In the genomic region with DNA sequence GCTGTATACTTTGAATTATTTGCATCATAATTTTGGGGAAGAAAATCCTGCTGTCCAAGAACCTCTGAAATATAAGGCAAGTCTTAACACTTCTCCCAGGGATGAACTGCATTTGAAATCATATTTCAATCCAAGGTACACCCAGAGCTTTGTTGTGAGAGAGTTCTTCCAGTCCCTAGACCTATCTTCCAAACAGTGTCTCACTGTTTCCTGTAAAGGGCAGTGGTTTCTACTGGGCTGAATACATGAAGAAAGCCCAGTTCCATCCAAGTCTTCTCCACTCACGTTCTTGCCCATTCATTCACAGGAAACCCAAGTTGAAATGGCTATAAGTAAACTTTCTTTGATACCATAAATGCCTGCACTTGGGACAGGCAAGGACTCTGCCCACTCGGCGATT, we compare ENCODE assay signal across 13 cellular contexts.
DNase-seq lines count a peak whose midpoint lies in the region; ATAC-seq, FAIRE-seq and TF ChIP-seq lines count a peak whose summit lies in the region.
"Had no signal": no experiment of that assay in that cellular context is flagged by ENCODE, and none has a peak within 500 bp of the region (broad histone marks: within the 10 kb centered on the region; RNA-seq: fewer than 3 reads in every experiment).

No MANE protein-coding gene starts in this region.

- H3K36me3 ChIP-seq in GM23248 (ENCODE audit: low read depth) (no peaks in the 10 kb centered on the region), OCI-LY7 (ENCODE audit: insufficient read depth, low read length) (no peaks in the 10 kb centered on the region), trophoblast cell (ENCODE audit: control insufficient read depth in 1 of 2, insufficient read depth in 2 of 2, low read length in 2 of 2) (no peaks in the 10 kb centered on the region)
- H3K36me3 ChIP-seq: suprapubic skin had no signal

- no TSS peak for BruUV-seq in OCI-LY7 (replicated peaks; lab: Mats Ljungman, UMichigan)

- H3K23ac ChIP-seq in trophoblast cell (ENCODE audit: low read length): no peak overlapping the region

- peaks cover 5% of the 10 kb centered on the region for H3K79me1 ChIP-seq in trophoblast cell (ENCODE audit: low read length)

- DNase-seq in GM18507 (ENCODE audit: extremely low spot score, insufficient read length, low read depth) (no peak), GM23248 (no peak), OCI-LY7 (ENCODE audit: low spot score) (no peak), trophoblast cell (no peak), KG1 (lab: John Stamatoyannopoulos, UW) (no peak)
- no peak for DNase-seq in natural killer cell treated with Interleukin-12 subunit alpha and Interleukin-12 subunit beta and Interleukin-15 and Interleukin-18, amount 100 ng/mL, for 72 hours (ENCODE audit: low spot score)
- DNase-seq: activated gamma-delta T cell treated with Interleukin-2 at 50 U/mL for 16 hours, DMS79 had no signal

- intact Hi-C loops in OCI-LY7 (cut with micrococcal nuclease; ENCODE audit: unreplicated experiment): no loop called here

- H3K9me3 Mint-ChIP-seq in natural killer cell treated with Interleukin-12 subunit alpha and Interleukin-12 subunit beta and Interleukin-15 and Interleukin-18, amount 100 ng/mL, for 72 hours: no peaks in the 10 kb centered on the region

- H3K4ac ChIP-seq in trophoblast cell (ENCODE audit: low read depth, low read length): no peak overlapping the region

- H3K9me2 ChIP-seq in GM23248 (ENCODE audit: insufficient read depth) (no peaks in the 10 kb centered on the region), OCI-LY7 (ENCODE audit: insufficient read depth, low read length) (no peaks in the 10 kb centered on the region)

- no peak overlapping the region for H2BK5ac ChIP-seq in trophoblast cell (ENCODE audit: low read depth, low read length, poor library complexity)

- H3K27me3 Mint-ChIP-seq in natural killer cell treated with Interleukin-12 subunit alpha and Interleukin-12 subunit beta and Interleukin-15 and Interleukin-18, amount 100 ng/mL, for 72 hours: peaks cover 0 to 8% of the 10 kb centered on the region in 2 donors

- POLR2A ChIA-PET in OCI-LY7 (lab: Charles Lee): interaction anchor here (0.5 to 2.1 kb wide), 8 partner anchors 9 to 466 kb away, joined by 3 to 10 read pairs (median 6); no protein-coding TSS in a partner anchor

- H3F3A ChIP-seq in GM23248 (ENCODE audit: insufficient read depth): peaks cover 50% of the 10 kb centered on the region

- H3K36me3 Mint-ChIP-seq in natural killer cell treated with Interleukin-12 subunit alpha and Interleukin-12 subunit beta and Interleukin-15 and Interleukin-18, amount 100 ng/mL, for 72 hours: no peaks in the 10 kb centered on the region

- H2BK12ac ChIP-seq in trophoblast cell (ENCODE audit: low read length): no peak overlapping the region

- 4 to 6% methylated on average over 3 of the region's 3 CpGs for WGBS in GM23248 (ENCODE audit: low coverage in 1 of 2, low lambda C conversion rate in 2 of 2, missing lambda C conversion rate in 2 of 2), 2 experiments
- WGBS in trophoblast cell (ENCODE audit: extremely low coverage, insufficient coverage, insufficient read length): no CpG with 5 or more reads among the region's 3 CpGs

- no peak overlapping the region for H3K4me3 Mint-ChIP-seq in natural killer cell treated with Interleukin-12 subunit alpha and Interleukin-12 subunit beta and Interleukin-15 and Interleukin-18, amount 100 ng/mL, for 72 hours

- no peaks in the 10 kb centered on the region for H3K27me3 ChIP-seq in GM23248 (replicated peaks; ENCODE audit: insufficient read depth)
- no peaks in the 10 kb centered on the region for H3K27me3 ChIP-seq in trophoblast cell (ENCODE audit: insufficient read depth, low read length)
- H3K27me3 ChIP-seq: suprapubic skin had no signal

- no peak for ATAC-seq in natural killer cell treated with Interleukin-12 subunit alpha and Interleukin-12 subunit beta and Interleukin-15 and Interleukin-18, amount 100 ng/mL, for 72 hours
- no peak for ATAC-seq in GM18858 (IDR thresholded peaks at IDR 0.05; ENCODE audit: unreplicated experiment)
- ATAC-seq: esophagus mucosa had no signal

- H4K20me1 ChIP-seq in GM23248 (ENCODE audit: insufficient read depth): no peaks in the 10 kb centered on the region
- no peaks in the 10 kb centered on the region for H4K20me1 ChIP-seq in OCI-LY7 (ENCODE audit: insufficient read depth, low read length)

- H4K91ac ChIP-seq in trophoblast cell (ENCODE audit: low read depth, low read length): no peak overlapping the region

- H2AFZ ChIP-seq in GM23248: no peak overlapping the region
- peak overlapping the region; percentile 95; the same call in 1 of the 2 replicates for H2AFZ ChIP-seq in OCI-LY7 (ENCODE audit: low read length)
- H2AFZ ChIP-seq in trophoblast cell (ENCODE audit: insufficient read depth, low read length, poor library complexity): no peak overlapping the region

- H3K4me3 ChIP-seq in GM23248 (no peak overlapping the region), OCI-LY7 (ENCODE audit: low read depth, low read length, poor library complexity, severe bottlenecking) (no peak overlapping the region), trophoblast cell (ENCODE audit: low read depth, low read length) (no peak overlapping the region)
- H3K4me3 ChIP-seq: suprapubic skin had no signal

- no peak overlapping the region for H3K14ac ChIP-seq in trophoblast cell (ENCODE audit: low read length)

- peaks cover 0 to 7% of the 10 kb centered on the region in 2 donors for H3K4me1 Mint-ChIP-seq in natural killer cell treated with Interleukin-12 subunit alpha and Interleukin-12 subunit beta and Interleukin-15 and Interleukin-18, amount 100 ng/mL, for 72 hours (ENCODE audit: low read depth in 2 of 2)

- no peak overlapping the region for H3K18ac ChIP-seq in trophoblast cell (ENCODE audit: low read length)

- no peak overlapping the region for H3K9ac ChIP-seq in GM23248
- no peak overlapping the region for H3K9ac ChIP-seq in trophoblast cell (ENCODE audit: low read length)

- H3K27ac ChIP-seq in GM23248 (peak overlapping the region; percentile 17; the same call in 1 of the 2 replicates), OCI-LY7 (ENCODE audit: low read depth, low read length, poor library complexity, severe bottlenecking) (no peak overlapping the region), trophoblast cell (ENCODE audit: low read depth, low read length) (no peak overlapping the region)
- H3K27ac ChIP-seq: C4-2B, suprapubic skin had no signal

- peak; percentile 35 for FAIRE-seq in GM18507 (lab: Jason Lieb, UNC)
- FAIRE-seq: RCC 7860 had no signal

- H3K4me1 ChIP-seq in GM23248 (ENCODE audit: insufficient read depth) (peaks cover 45% of the 10 kb centered on the region), OCI-LY7 (ENCODE audit: insufficient read depth, low read length, poor library complexity, severe bottlenecking) (peaks cover 85% of the 10 kb centered on the region), trophoblast cell (ENCODE audit: control insufficient read depth in 1 of 2, insufficient read depth in 2 of 2, low read length in 2 of 2) (peaks cover 2% of the 10 kb centered on the region in 2 experiments)

- peak overlapping the region; percentile 11 for H2BK120ac ChIP-seq in trophoblast cell (ENCODE audit: insufficient read depth, low read length, poor library complexity)

- CTCF ChIA-PET in OCI-LY7 (lab: Charles Lee; ENCODE audit: unreplicated experiment): interaction anchor here (0.6 to 1.0 kb wide), 2 partner anchors 20 to 155 kb away, joined by 3 read pairs; no protein-coding TSS in a partner anchor

- H4K8ac ChIP-seq in trophoblast cell (ENCODE audit: low read depth, low read length): no peak overlapping the region

- H4K12ac ChIP-seq in trophoblast cell (ENCODE audit: low read depth, low read length): no peak overlapping the region

- in situ Hi-C loops in GM23248 (cut with MboI): no loop called here

- H2AK5ac ChIP-seq in trophoblast cell (ENCODE audit: low read length): no peak overlapping the region

- H3K9me3 ChIP-seq in GM23248 (ENCODE audit: low read depth): no peaks in the 10 kb centered on the region
- no peaks in the 10 kb centered on the region for H3K9me3 ChIP-seq in OCI-LY7 (ENCODE audit: low read length)
- no peaks in the 10 kb centered on the region for H3K9me3 ChIP-seq in trophoblast cell (ENCODE audit: insufficient read depth, low read depth, low read length)
- H3K9me3 ChIP-seq: suprapubic skin had no signal

- no peak overlapping the region for H3K27ac Mint-ChIP-seq in natural killer cell treated with Interleukin-12 subunit alpha and Interleukin-12 subunit beta and Interleukin-15 and Interleukin-18, amount 100 ng/mL, for 72 hours

- no peaks in the 10 kb centered on the region for H3K79me2 ChIP-seq in GM23248 (ENCODE audit: insufficient read depth)
- H3K79me2 ChIP-seq in OCI-LY7 (ENCODE audit: insufficient read depth, low read depth, low read length): no peaks in the 10 kb centered on the region
- H3K79me2 ChIP-seq in trophoblast cell (ENCODE audit: control insufficient read depth, insufficient read depth, low read length, poor library complexity): no peaks in the 10 kb centered on the region

- H3K4me2 ChIP-seq in GM23248 (ENCODE audit: unreplicated experiment) (peak overlapping the region; percentile 53), OCI-LY7 (ENCODE audit: low read length) (no peak overlapping the region), trophoblast cell (ENCODE audit: low read length) (no peak overlapping the region)

- no peak for TF ChIP-seq CTCF in OCI-LY7 (conservative IDR thresholded peaks at IDR 0.05; ENCODE audit: low read length)
